Comparison of ENCODE assay signal across 20 cellular contexts in the genomic region with DNA sequence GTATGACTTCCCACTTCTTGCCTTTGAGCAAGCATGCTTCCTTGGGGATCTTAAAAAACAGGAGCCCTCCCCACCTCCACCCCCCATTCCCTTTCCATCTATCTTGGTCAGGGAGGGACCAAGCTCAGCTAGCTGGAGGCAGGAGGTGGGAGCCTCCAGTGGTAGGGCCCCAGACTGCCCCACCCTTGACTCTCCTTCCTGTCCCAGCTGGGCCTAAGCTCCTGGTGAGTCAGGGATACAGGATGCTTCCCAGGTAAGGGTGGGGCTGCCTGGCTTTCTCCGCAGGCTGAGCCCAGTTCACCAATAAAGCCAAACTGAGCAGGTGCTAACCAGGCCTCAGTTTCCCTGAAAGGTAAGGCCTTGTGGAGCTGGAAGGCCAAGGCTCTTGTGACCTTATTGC. TPM values are rescaled to one million over a fixed set of nuclear protein-coding genes. Genes with fewer than 3 reads are reported as not detected.
DNase-seq lines count a peak whose midpoint lies in the region; ATAC-seq, FAIRE-seq and TF ChIP-seq lines count a peak whose summit lies in the region.
"Had no signal": no experiment of that assay in that cellular context is flagged by ENCODE, and none has a peak within 500 bp of the region (broad histone marks: within the 10 kb centered on the region; RNA-seq: fewer than 3 reads in every experiment).

No MANE protein-coding gene starts in this region.

- in situ Hi-C loops in mammary epithelial cell (cut with MboI; ENCODE audit: low sequenced_read_pairs in 2 of 2), result loop anchor here in 1 of 2 donors (25.0 kb wide), 1 partner anchor 293 kb away; no protein-coding TSS in a partner anchor

- intact Hi-C loops in mammary epithelial cell (cut with micrococcal nuclease) (loop anchor here (2.0 kb wide), 2 partner anchors 15 to 51 kb away; a partner anchor contains a TSS), esophagus squamous epithelium (cut with DNase I) (no loop called here)

- peak; percentile 62 for DNase-seq in HT-29 (ENCODE audit: low spot score)
- peak; percentile 68 for DNase-seq in mammary epithelial cell
- DNase-seq in esophagus squamous epithelium (lab: John Stamatoyannopoulos, UW), result no peak
- DNase-seq in small intestine, result peak; percentile 49
- DNase-seq in NCI-H1092 treated with DMSO at 0.1 percent for 48 hours (lab: John Stamatoyannopoulos, UW), result no peak
- DNase-seq in nephron progenitor cell, result no peak
- DNase-seq in NCI-H446 (lab: John Stamatoyannopoulos, UW), result no peak
- DNase-seq: C1 segment of cervical spinal cord; Calu3; CD8-positive, alpha-beta memory T cell; GM23248; H9; IMR-90; NCI-H2029 treated with DMSO at 0.1 percent for 48 hours; NCI-H526 had no signal

- H4K20me1 ChIP-seq in mammary epithelial cell (ENCODE audit: insufficient read depth, low read length), result no peaks in the 10 kb centered on the region

- BruUV-seq in mammary epithelial cell (replicated peaks; lab: Mats Ljungman, UMichigan), result no TSS peak

- H3K4me1 Mint-ChIP-seq in nephron progenitor cell, result peaks cover 28% of the 10 kb centered on the region
- H3K4me1 Mint-ChIP-seq: CD8-positive, alpha-beta memory T cell had no signal

- H3K9me3 ChIP-seq in mammary epithelial cell (replicated peaks; ENCODE audit: insufficient read depth, low read length), result no peaks in the 10 kb centered on the region
- H3K9me3 ChIP-seq in esophagus squamous epithelium, result no peaks in the 10 kb centered on the region
- no peaks in the 10 kb centered on the region for H3K9me3 ChIP-seq in small intestine (ENCODE audit: control insufficient read depth, low read depth)
- no peaks in the 10 kb centered on the region for H3K9me3 ChIP-seq in gastroesophageal sphincter

- H3K79me2 ChIP-seq in mammary epithelial cell (ENCODE audit: insufficient read depth, low read length), result peaks cover 37% of the 10 kb centered on the region

- H3K27me3 Mint-ChIP-seq in nephron progenitor cell (ENCODE audit: low read depth, poor library complexity), result no peaks in the 10 kb centered on the region

- no peak for FAIRE-seq in small intestine (lab: Jason Lieb, UNC)
- FAIRE-seq: G401.6, GM12892 had no signal

- H3K27ac Mint-ChIP-seq in nephron progenitor cell, result no peak overlapping the region
- H3K27ac Mint-ChIP-seq: H9 had no signal

- no CpG with 5 or more reads among the region's 1 CpG for WGBS in mammary epithelial cell (ENCODE audit: low coverage, missing lambda C conversion rate)
- WGBS in esophagus squamous epithelium, 2 donors, result no CpG with 5 or more reads among the region's 1 CpG
- WGBS in small intestine, 3 donors, result 33 to 69% (median 59%) methylated on average over 1 of the region's 1 CpG
- no CpG with 5 or more reads among the region's 1 CpG for WGBS in gastroesophageal sphincter (ENCODE audit: low coverage in 1 of 2), 2 donors

- peaks cover 54% of the 10 kb centered on the region for H3K4me1 ChIP-seq in mammary epithelial cell (ENCODE audit: insufficient read depth, low read length)
- H3K4me1 ChIP-seq in esophagus squamous epithelium, result peaks cover 0 to 44% (median 16%) of the 10 kb centered on the region in 3 donors
- no peaks in the 10 kb centered on the region for H3K4me1 ChIP-seq in small intestine (ENCODE audit: control insufficient read depth in 2 of 2, insufficient read depth in 1 of 2, low read depth in 1 of 2, low read length in 1 of 2)
- no peaks in the 10 kb centered on the region for H3K4me1 ChIP-seq in gastroesophageal sphincter

- ATAC-seq in gastroesophageal sphincter, result no peak
- ATAC-seq: SK-N-SH treated with all-trans-retinoic acid at 6 μM for 48 hours had no signal

- peaks cover 40% of the 10 kb centered on the region for H3K9me3 Mint-ChIP-seq in nephron progenitor cell
- H3K9me3 Mint-ChIP-seq: CD8-positive, alpha-beta memory T cell had no signal

- H3K9ac ChIP-seq in mammary epithelial cell (ENCODE audit: insufficient read depth, low read length), result no peak overlapping the region
- H3K9ac ChIP-seq: GM23248, KMS-11 had no signal

- H2AFZ ChIP-seq in mammary epithelial cell (ENCODE audit: low read depth, low read length), result no peak overlapping the region
- H2AFZ ChIP-seq: GM23248 had no signal

- H3K36me3 Mint-ChIP-seq in nephron progenitor cell (ENCODE audit: low read depth), result peaks cover 17% of the 10 kb centered on the region

- TF ChIP-seq EP300 in gastroesophageal sphincter (IDR thresholded peaks at IDR 0.05), result no peak

- dilution Hi-C loops in mammary epithelial cell (cut with HindIII; ENCODE audit: low sequenced_read_pairs), result no loop called here

- TF ChIP-seq POLR2A in esophagus squamous epithelium (IDR thresholded peaks at IDR 0.05) (no peak), gastroesophageal sphincter (IDR thresholded peaks at IDR 0.05) (no peak)

- TF ChIP-seq CTCF in mammary epithelial cell (conservative IDR thresholded peaks at IDR 0.05 in 1 of 2, IDR thresholded peaks at IDR 0.05 in 1 of 2; ENCODE audit: extremely low read depth in 1 of 2, insufficient read depth in 1 of 2, low read depth in 1 of 2, low read length in 2 of 2) (no peak), esophagus squamous epithelium (IDR thresholded peaks at IDR 0.05) (no peak), nephron progenitor cell (IDR thresholded peaks at IDR 0.05) (no peak), gastroesophageal sphincter (IDR thresholded peaks at IDR 0.05) (no peak)

- H3K4me3 ChIP-seq in mammary epithelial cell (replicated peaks in 1 of 3; ENCODE audit: insufficient read depth in 1 of 3, low read depth in 2 of 3, low read length in 3 of 3) (no peak overlapping the region), esophagus squamous epithelium (no peak overlapping the region), small intestine (ENCODE audit: low read depth in 1 of 2, low read length in 2 of 2) (no peak overlapping the region), gastroesophageal sphincter (no peak overlapping the region)
- H3K4me3 ChIP-seq: GM23248 had no signal

- CTCF ChIA-PET in mammary epithelial cell (lab: Charles Lee; ENCODE audit: low non-redundant PET), result interaction anchor here (0.6 kb wide), 1 partner anchor 184 kb away, joined by 3 read pairs; no protein-coding TSS in a partner anchor

- H3K4me2 ChIP-seq in mammary epithelial cell (ENCODE audit: insufficient read depth, low read depth, low read length), result no peak overlapping the region
- H3K4me2 ChIP-seq: KMS-11 had no signal

- H3K27ac ChIP-seq in mammary epithelial cell (ENCODE audit: insufficient read depth, low read depth, low read length), result peak overlapping the region; percentile 50
- peak overlapping the region; percentile 65 to 74 (median 66) for H3K27ac ChIP-seq in esophagus squamous epithelium
- peak overlapping the region in 1 of 2 donors; percentile 79 for H3K27ac ChIP-seq in small intestine (ENCODE audit: low read depth in 1 of 2, low read length in 1 of 2)
- H3K27ac ChIP-seq in gastroesophageal sphincter, result no peak overlapping the region
- H3K27ac ChIP-seq: GM23248, KMS-11 had no signal

- H3K36me3 ChIP-seq in mammary epithelial cell (ENCODE audit: insufficient read depth, low read length) (no peaks in the 10 kb centered on the region), esophagus squamous epithelium (peaks cover 0 to 33% (median 7%) of the 10 kb centered on the region in 3 donors), small intestine (ENCODE audit: control insufficient read depth in 2 of 2, insufficient read depth in 2 of 2, low read length in 2 of 2) (peaks cover 0 to 6% of the 10 kb centered on the region in 2 donors), gastroesophageal sphincter (peaks cover 0 to 37% of the 10 kb centered on the region in 2 donors)

- H3K4me3 Mint-ChIP-seq in nephron progenitor cell, result no peak overlapping the region
- H3K4me3 Mint-ChIP-seq: CD8-positive, alpha-beta memory T cell; H9 had no signal

- H3K27me3 ChIP-seq in mammary epithelial cell (ENCODE audit: insufficient read depth, low read length) (no peaks in the 10 kb centered on the region), esophagus squamous epithelium (no peaks in the 10 kb centered on the region), small intestine (ENCODE audit: control insufficient read depth in 2 of 2, insufficient read depth in 2 of 2, low read length in 2 of 2) (no peaks in the 10 kb centered on the region), gastroesophageal sphincter (no peaks in the 10 kb centered on the region)

RNA-seq across cellular contexts. Expression of a gene that starts 15.2 kb away (rescaled TPM):
- total RNA-seq in HT-29 (2014; rRNA removed; shearing (Covaris generic)), result 285 and 300 TPM in 2 replicates
- 100 to 1,000 TPM; 143 to 167 TPM for total RNA-seq in mammary epithelial cell
- polyA plus RNA-seq in mammary epithelial cell, result 121 TPM
- polyA minus RNA-seq in mammary epithelial cell, result 68.9 TPM
- total RNA-seq in esophagus squamous epithelium, result 10 to 100 TPM; 40.4 to 53.4 (median 46.7) TPM
- 10 to 100 TPM; 21.9 to 47.0 (median 26.4) TPM for polyA plus RNA-seq in small intestine
- total RNA-seq in gastroesophageal sphincter, result 10 to 100 TPM; 17.5 to 36.0 (median 28.5) TPM

Comparison
In these comparisons a context has a peak if more than half of its experiments do, and no peak if none do; other contexts are left out.
1. DNase-seq: peak in HT-29 (single experiment), mammary epithelial cell (single experiment) and small intestine (single experiment); none in esophagus squamous epithelium (single experiment), NCI-H1092 treated with DMSO at 0.1 percent for 48 hours (single experiment), nephron progenitor cell (single experiment) and NCI-H446 (0 of 2).
2. H3K27ac ChIP-seq: peak in mammary epithelial cell (single experiment) and esophagus squamous epithelium (4 of 4); none in gastroesophageal sphincter (0 of 4).